Comparison of ENCODE assay signal across 10 cellular contexts in the genomic region with DNA sequence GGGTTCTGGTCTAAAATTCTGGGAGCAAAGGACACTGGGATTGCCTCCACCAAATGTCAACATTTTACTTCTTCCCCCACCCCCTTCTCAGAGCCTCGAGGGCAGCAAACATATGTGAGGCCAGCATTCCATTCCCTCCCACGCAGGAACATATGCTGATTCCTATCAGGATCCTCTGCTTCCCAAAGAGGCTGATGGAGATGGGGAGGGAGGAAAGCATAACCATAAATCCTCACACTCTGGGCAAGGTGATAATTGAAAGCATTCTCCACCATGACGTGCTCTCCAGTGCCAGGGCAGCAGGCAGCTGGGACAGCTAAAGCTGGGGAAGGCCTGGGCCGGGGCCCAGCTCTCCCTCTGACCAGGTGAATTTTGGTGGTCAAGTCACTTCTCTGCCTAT.
A peak's percentile ranks its signal among the peaks of the same experiment; 100 is the strongest.
DNase-seq lines count a peak whose midpoint lies in the region; ATAC-seq and TF ChIP-seq lines count a peak whose summit lies in the region.
"Had no signal": no experiment of that assay in that cellular context is flagged by ENCODE, and none has a peak within 500 bp of the region (broad histone marks: within the 10 kb centered on the region; RNA-seq: fewer than 3 reads in every experiment).

No MANE protein-coding gene starts in this region.

- no peaks in the 10 kb centered on the region for H3K36me3 Mint-ChIP-seq in activated CD4-positive, alpha-beta T cell treated with anti-CD3 and anti-CD28 coated beads for 36 hours (ENCODE audit: low read depth)

- no peaks in the 10 kb centered on the region for H3K27me3 ChIP-seq in GM23248 (replicated peaks; ENCODE audit: insufficient read depth)
- H3K27me3 ChIP-seq in ascending aorta: no peaks in the 10 kb centered on the region
- H3K27me3 ChIP-seq in PC-3 (ENCODE audit: low read length): no peaks in the 10 kb centered on the region

- H3K9me2 ChIP-seq in GM23248 (ENCODE audit: insufficient read depth): no peaks in the 10 kb centered on the region
- no peaks in the 10 kb centered on the region for H3K9me2 ChIP-seq in PC-3 (replicated peaks; ENCODE audit: low read length)

- intact Hi-C loops in ascending aorta (cut with DNase I) (loop anchor here (5.0 kb wide), 1 partner anchor 109 kb away; no protein-coding TSS in a partner anchor), left colon (cut with DNase I, micrococcal nuclease) (loop anchor here in 1 of 2 donors (10.0 kb wide), 1 partner anchor 137 kb away; no protein-coding TSS in a partner anchor), PC-3 (cut with micrococcal nuclease) (no loop called here)
- intact Hi-C loops in activated CD4-positive, alpha-beta T cell treated with anti-CD3 and anti-CD28 coated beads for 36 hours (cut with DNase I, micrococcal nuclease): no loop called here

- H3K4me2 ChIP-seq in GM23248 (ENCODE audit: unreplicated experiment): no peak overlapping the region
- H3K4me2 ChIP-seq in PC-3 (ENCODE audit: low read length): no peak overlapping the region

- H3K4me1 Mint-ChIP-seq in activated CD4-positive, alpha-beta T cell treated with anti-CD3 and anti-CD28 coated beads for 36 hours: peaks cover 12% of the 10 kb centered on the region

- H3F3A ChIP-seq in GM23248 (ENCODE audit: insufficient read depth): peaks cover 49% of the 10 kb centered on the region
- no peaks in the 10 kb centered on the region for H3F3A ChIP-seq in PC-3 (ENCODE audit: low read length, unreplicated experiment)

- peaks cover 67% of the 10 kb centered on the region for H3K4me1 ChIP-seq in GM23248 (ENCODE audit: insufficient read depth)
- peaks cover 24 to 72% of the 10 kb centered on the region in 2 donors for H3K4me1 ChIP-seq in ascending aorta
- H3K4me1 ChIP-seq in PC-3 (ENCODE audit: insufficient read depth, low read length): no peaks in the 10 kb centered on the region

- H3K27me3 Mint-ChIP-seq in activated CD4-positive, alpha-beta T cell treated with anti-CD3 and anti-CD28 coated beads for 36 hours: no peaks in the 10 kb centered on the region

- H3K36me3 ChIP-seq in GM23248 (ENCODE audit: low read depth): no peaks in the 10 kb centered on the region
- no peaks in the 10 kb centered on the region for H3K36me3 ChIP-seq in ascending aorta
- H3K36me3 ChIP-seq in PC-3 (ENCODE audit: low read depth, low read length): no peaks in the 10 kb centered on the region

- no peaks in the 10 kb centered on the region for H4K20me1 ChIP-seq in GM23248 (ENCODE audit: insufficient read depth)
- H4K20me1 ChIP-seq in PC-3 (ENCODE audit: low read length): no peaks in the 10 kb centered on the region

- H3K9me3 ChIP-seq in GM23248 (ENCODE audit: low read depth) (no peaks in the 10 kb centered on the region), ascending aorta (no peaks in the 10 kb centered on the region), PC-3 (ENCODE audit: low read length) (no peaks in the 10 kb centered on the region)

- in situ Hi-C loops in GM23248 (cut with MboI): no loop called here

- CTCF ChIA-PET in activated CD4-positive, alpha-beta T cell treated with anti-CD3 and anti-CD28 coated beads for 36 hours (lab: Charles Lee): interaction anchor here (0.7 kb wide), 1 partner anchor 16 kb away, joined by 3 read pairs; no protein-coding TSS in a partner anchor
- CTCF ChIA-PET in PC-3 (lab: Charles Lee): no interaction called here

- BruUV-seq in PC-3 (replicated peaks; lab: Mats Ljungman, UMichigan): no TSS peak

- POLR2A ChIA-PET in activated CD4-positive, alpha-beta T cell treated with anti-CD3 and anti-CD28 coated beads for 36 hours (lab: Charles Lee): no interaction called here
- POLR2A ChIA-PET in PC-3 (lab: Charles Lee; ENCODE audit: unreplicated experiment): no interaction called here

- TF ChIP-seq CTCF in ascending aorta (IDR thresholded peaks at IDR 0.05): no peak
- no peak for TF ChIP-seq CTCF in PC-3 (conservative IDR thresholded peaks at IDR 0.05; ENCODE audit: low read depth, low read length)

- DNase-seq in GM23248 (peak; percentile 75), ascending aorta (ENCODE audit: low spot score in 2 of 2) (no peak), left colon (no peak), substantia nigra (lab: John Stamatoyannopoulos, UW) (no peak), PC-3 (no peak), NCI-H82 treated with DMSO at 0.1 percent for 48 hours (lab: John Stamatoyannopoulos, UW; ENCODE audit: unreplicated experiment) (no peak)
- DNase-seq in activated CD4-positive, alpha-beta T cell treated with anti-CD3 and anti-CD28 coated beads for 36 hours: no peak
- DNase-seq: NCI-H774 had no signal

- peak overlapping the region; percentile 17; the same call in 1 of the 2 replicates for H3K27ac ChIP-seq in GM23248
- H3K27ac ChIP-seq in ascending aorta: peak overlapping the region; percentile 16 to 43
- H3K27ac ChIP-seq in substantia nigra (ENCODE audit: low read depth, low read length, poor library complexity, severe bottlenecking): peak overlapping the region; percentile 49
- H3K27ac ChIP-seq in PC-3 (ENCODE audit: low read length): no peak overlapping the region

- H3K27ac Mint-ChIP-seq in activated CD4-positive, alpha-beta T cell treated with anti-CD3 and anti-CD28 coated beads for 36 hours: no peak overlapping the region
- H3K27ac Mint-ChIP-seq: T-helper 2 cell treated with Interferon-gamma antibody and Interleukin-4, amounts not matched to agents 5 μg/mL and 100 μg/mL, for 36 hours had no signal

- H3K79me2 ChIP-seq in GM23248 (ENCODE audit: insufficient read depth) (no peaks in the 10 kb centered on the region), PC-3 (ENCODE audit: low read length) (no peaks in the 10 kb centered on the region)

- no peak overlapping the region for H3K4me3 ChIP-seq in GM23248
- no peak overlapping the region for H3K4me3 ChIP-seq in ascending aorta
- H3K4me3 ChIP-seq in PC-3 (ENCODE audit: low read length): no peak overlapping the region

- H3K4me3 Mint-ChIP-seq in activated CD4-positive, alpha-beta T cell treated with anti-CD3 and anti-CD28 coated beads for 36 hours: no peak overlapping the region
- H3K4me3 Mint-ChIP-seq: T-helper 2 cell treated with Interferon-gamma antibody and Interleukin-4, amounts not matched to agents 5 μg/mL and 100 μg/mL, for 36 hours had no signal

- H2AFZ ChIP-seq in GM23248 (no peak overlapping the region), PC-3 (ENCODE audit: low read length) (no peak overlapping the region)

- H3K9me3 Mint-ChIP-seq in activated CD4-positive, alpha-beta T cell treated with anti-CD3 and anti-CD28 coated beads for 36 hours (ENCODE audit: low read depth): no peaks in the 10 kb centered on the region
- H3K9me3 Mint-ChIP-seq: T-helper 2 cell treated with Interferon-gamma antibody and Interleukin-4, amounts not matched to agents 5 μg/mL and 100 μg/mL, for 36 hours had no signal

- H3K9ac ChIP-seq in GM23248 (no peak overlapping the region), PC-3 (ENCODE audit: low read length) (no peak overlapping the region)

- WGBS in GM23248 (ENCODE audit: low coverage in 1 of 2, low lambda C conversion rate in 2 of 2, missing lambda C conversion rate in 2 of 2), 2 experiments: 10 to 20% methylated on average over 4 of the region's 4 CpGs

- ATAC-seq in left colon (peak; percentile 12), GM18520 (IDR thresholded peaks at IDR 0.05; ENCODE audit: unreplicated experiment) (no peak), PC-3 (no peak)
- no peak for ATAC-seq in activated CD4-positive, alpha-beta T cell treated with anti-CD3 and anti-CD28 coated beads for 36 hours
